In the genomic region with DNA sequence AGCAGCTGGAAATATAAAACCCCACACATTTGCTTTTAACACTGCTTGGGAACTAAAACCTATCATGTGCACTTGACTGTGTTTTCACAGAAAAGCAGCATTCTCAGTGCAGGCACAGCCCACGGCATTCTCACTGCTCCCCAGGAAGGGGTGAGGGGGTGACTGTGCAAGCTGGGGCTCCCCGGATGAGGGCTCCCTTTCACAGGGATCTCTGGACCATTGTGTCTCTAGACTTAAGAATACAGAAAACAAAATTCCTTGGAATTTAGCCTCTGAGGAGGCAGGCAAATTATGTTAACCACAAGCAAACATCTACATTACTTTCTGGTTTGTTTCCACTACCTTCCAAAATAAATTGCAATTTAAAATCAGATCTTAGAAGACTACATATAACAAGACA, we compare ENCODE assay signal across 1 cellular context.
TF ChIP-seq lines count a peak whose summit lies in the region.

No MANE protein-coding gene starts in this region.

TF ChIP-seq in GM23338, 12 proteins besides CTCF, POLR2A, EP300 and RAD21 (continued from another document):
- TF ChIP-seq, protein P1, sequence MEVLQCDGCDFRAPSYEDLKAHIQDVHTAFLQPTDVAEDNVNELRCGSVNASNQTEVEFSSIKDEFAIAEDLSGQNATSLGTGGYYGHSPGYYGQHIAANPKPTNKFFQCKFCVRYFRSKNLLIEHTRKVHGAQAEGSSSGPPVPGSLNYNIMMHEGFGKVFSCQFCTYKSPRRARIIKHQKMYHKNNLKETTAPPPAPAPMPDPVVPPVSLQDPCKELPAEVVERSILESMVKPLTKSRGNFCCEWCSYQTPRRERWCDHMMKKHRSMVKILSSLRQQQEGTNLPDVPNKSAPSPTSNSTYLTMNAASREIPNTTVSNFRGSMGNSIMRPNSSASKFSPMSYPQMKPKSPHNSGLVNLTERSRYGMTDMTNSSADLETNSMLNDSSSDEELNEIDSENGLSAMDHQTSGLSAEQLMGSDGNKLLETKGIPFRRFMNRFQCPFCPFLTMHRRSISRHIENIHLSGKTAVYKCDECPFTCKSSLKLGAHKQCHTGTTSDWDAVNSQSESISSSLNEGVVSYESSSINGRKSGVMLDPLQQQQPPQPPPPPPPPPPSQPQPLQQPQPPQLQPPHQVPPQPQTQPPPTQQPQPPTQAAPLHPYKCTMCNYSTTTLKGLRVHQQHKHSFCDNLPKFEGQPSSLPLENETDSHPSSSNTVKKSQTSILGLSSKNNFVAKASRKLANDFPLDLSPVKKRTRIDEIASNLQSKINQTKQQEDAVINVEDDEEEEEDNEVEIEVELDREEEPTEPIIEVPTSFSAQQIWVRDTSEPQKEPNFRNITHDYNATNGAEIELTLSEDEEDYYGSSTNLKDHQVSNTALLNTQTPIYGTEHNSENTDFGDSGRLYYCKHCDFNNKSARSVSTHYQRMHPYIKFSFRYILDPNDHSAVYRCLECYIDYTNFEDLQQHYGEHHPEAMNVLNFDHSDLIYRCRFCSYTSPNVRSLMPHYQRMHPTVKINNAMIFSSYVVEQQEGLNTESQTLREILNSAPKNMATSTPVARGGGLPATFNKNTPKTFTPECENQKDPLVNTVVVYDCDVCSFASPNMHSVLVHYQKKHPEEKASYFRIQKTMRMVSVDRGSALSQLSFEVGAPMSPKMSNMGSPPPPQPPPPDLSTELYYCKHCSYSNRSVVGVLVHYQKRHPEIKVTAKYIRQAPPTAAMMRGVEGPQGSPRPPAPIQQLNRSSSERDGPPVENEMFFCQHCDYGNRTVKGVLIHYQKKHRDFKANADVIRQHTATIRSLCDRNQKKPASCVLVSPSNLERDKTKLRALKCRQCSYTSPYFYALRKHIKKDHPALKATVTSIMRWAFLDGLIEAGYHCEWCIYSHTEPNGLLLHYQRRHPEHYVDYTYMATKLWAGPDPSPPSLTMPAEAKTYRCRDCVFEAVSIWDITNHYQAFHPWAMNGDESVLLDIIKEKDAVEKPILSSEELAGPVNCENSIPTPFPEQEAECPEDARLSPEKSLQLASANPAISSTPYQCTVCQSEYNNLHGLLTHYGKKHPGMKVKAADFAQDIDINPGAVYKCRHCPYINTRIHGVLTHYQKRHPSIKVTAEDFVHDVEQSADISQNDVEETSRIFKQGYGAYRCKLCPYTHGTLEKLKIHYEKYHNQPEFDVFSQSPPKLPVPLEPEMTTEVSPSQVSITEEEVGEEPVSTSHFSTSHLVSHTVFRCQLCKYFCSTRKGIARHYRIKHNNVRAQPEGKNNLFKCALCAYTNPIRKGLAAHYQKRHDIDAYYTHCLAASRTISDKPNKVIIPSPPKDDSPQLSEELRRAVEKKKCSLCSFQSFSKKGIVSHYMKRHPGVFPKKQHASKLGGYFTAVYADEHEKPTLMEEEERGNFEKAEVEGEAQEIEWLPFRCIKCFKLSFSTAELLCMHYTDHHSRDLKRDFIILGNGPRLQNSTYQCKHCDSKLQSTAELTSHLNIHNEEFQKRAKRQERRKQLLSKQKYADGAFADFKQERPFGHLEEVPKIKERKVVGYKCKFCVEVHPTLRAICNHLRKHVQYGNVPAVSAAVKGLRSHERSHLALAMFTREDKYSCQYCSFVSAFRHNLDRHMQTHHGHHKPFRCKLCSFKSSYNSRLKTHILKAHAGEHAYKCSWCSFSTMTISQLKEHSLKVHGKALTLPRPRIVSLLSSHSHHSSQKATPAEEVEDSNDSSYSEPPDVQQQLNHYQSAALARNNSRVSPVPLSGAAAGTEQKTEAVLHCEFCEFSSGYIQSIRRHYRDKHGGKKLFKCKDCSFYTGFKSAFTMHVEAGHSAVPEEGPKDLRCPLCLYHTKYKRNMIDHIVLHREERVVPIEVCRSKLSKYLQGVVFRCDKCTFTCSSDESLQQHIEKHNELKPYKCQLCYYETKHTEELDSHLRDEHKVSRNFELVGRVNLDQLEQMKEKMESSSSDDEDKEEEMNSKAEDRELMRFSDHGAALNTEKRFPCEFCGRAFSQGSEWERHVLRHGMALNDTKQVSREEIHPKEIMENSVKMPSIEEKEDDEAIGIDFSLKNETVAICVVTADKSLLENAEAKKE (CRISPR knock-in tag; IDR thresholded peaks at IDR 0.05): no peak
- TF ChIP-seq ZNF331 (CRISPR knock-in tag; IDR thresholded peaks at IDR 0.05; ENCODE audit: low read depth) (no peak), JUNB (IDR thresholded peaks at IDR 0.05; ENCODE audit: unreplicated experiment) (no peak), POLR2AphosphoS5 (IDR thresholded peaks at IDR 0.05; ENCODE audit: low read depth) (no peak)
